ENCODE assay signal across 19 cellular contexts in genomic region chr16:85423631-85424030, GRCh38.
DNase-seq lines count a peak whose midpoint lies in the region; ATAC-seq and TF ChIP-seq lines count a peak whose summit lies in the region.
"Had no signal": no experiment of that assay in that cellular context is flagged by ENCODE, and none has a peak within 500 bp of the region (broad histone marks: within the 10 kb centered on the region; RNA-seq: fewer than 3 reads in every experiment).

No MANE protein-coding gene starts in this region.

- WGBS in ovary, 3 donors: 86 to 92% (median 89%) methylated on average over 11 of the region's 11 CpGs

- no peak overlapping the region for H3K27ac ChIP-seq in ovary
- H3K27ac ChIP-seq: epithelial cell of prostate, GM23248, neutrophil had no signal

- no peaks in the 10 kb centered on the region for H3K36me3 Mint-ChIP-seq in CD14-positive monocyte
- no peaks in the 10 kb centered on the region for H3K36me3 Mint-ChIP-seq in stimulated activated naive B cell treated with anti-CD40 and anti-IgM and Interleukin-4, amounts not matched to agents 10 μg/mL and 1 μg/mL and 100 μg/mL, for 72 hours
- H3K36me3 Mint-ChIP-seq: activated naive CD8-positive, alpha-beta T cell; stimulated activated effector memory CD8-positive, alpha-beta T cell treated with anti-CD3 and anti-CD28 coated beads, Interleukin-12 subunit alpha, Interleukin-12 subunit beta, amount 100 ng/mL, for 72 hours had no signal

- H3K9me3 ChIP-seq in BE2C (no peaks in the 10 kb centered on the region), ovary (no peaks in the 10 kb centered on the region)
- H3K9me3 ChIP-seq: neutrophil had no signal

- ATAC-seq in left cardiac atrium: no peak
- ATAC-seq in stimulated activated naive B cell treated with anti-CD40 and anti-IgM and Interleukin-4, amounts not matched to agents 10 μg/mL and 1 μg/mL and 100 μg/mL, for 72 hours (replicated peaks): no peak
- no peak for ATAC-seq in GM19023 (IDR thresholded peaks at IDR 0.05; ENCODE audit: unreplicated experiment)
- ATAC-seq: SK-N-SH treated with all-trans-retinoic acid at 6 μM for 48 hours; stimulated activated effector memory CD8-positive, alpha-beta T cell treated with anti-CD3 and anti-CD28 coated beads, Interleukin-12 subunit alpha, Interleukin-12 subunit beta, amount 100 ng/mL, for 72 hours had no signal

- no peak for TF ChIP-seq EP300 in ovary (IDR thresholded peaks at IDR 0.05)

- intact Hi-C loops in CD14-positive monocyte (cut with micrococcal nuclease) (loop anchor here in 1 of 2 donors (5.0 kb wide), 1 partner anchor 139 kb away; no protein-coding TSS in a partner anchor), left cardiac atrium (cut with DNase I) (loop anchor here in 1 of 2 donors (10.0 kb wide), 1 partner anchor 181 kb away; no protein-coding TSS in a partner anchor), ovary (cut with DNase I) (loop anchor here (5.0 to 10.0 kb wide), 3 partner anchors 131 to 189 kb away; partner anchors contain the start of gene GSE1 (in 1 of the 4))

- H3K27me3 Mint-ChIP-seq in CD14-positive monocyte (ENCODE audit: low read depth in 3 of 3): peaks cover 8 to 22% (median 12%) of the 10 kb centered on the region in 3 donors
- H3K27me3 Mint-ChIP-seq in stimulated activated naive B cell treated with anti-CD40 and anti-IgM and Interleukin-4, amounts not matched to agents 10 μg/mL and 1 μg/mL and 100 μg/mL, for 72 hours: peaks cover 24 to 52% of the 10 kb centered on the region in 2 donors
- H3K27me3 Mint-ChIP-seq: activated naive CD8-positive, alpha-beta T cell had no signal

- H3K4me1 Mint-ChIP-seq in CD14-positive monocyte: peaks cover 2% of the 10 kb centered on the region
- H3K4me1 Mint-ChIP-seq in stimulated activated naive B cell treated with anti-CD40 and anti-IgM and Interleukin-4, amounts not matched to agents 10 μg/mL and 1 μg/mL and 100 μg/mL, for 72 hours: peaks cover 2 to 9% of the 10 kb centered on the region in 2 donors

- DNase-seq in BE2C (peak; percentile 5), CD14-positive monocyte (ENCODE audit: low spot score) (peak; percentile 34), left cardiac atrium (peak; percentile 8), ovary (peak in 4 of 5 donors; percentile 7 to 29 (median 16)), hypothalamus (lab: John Stamatoyannopoulos, UW) (no peak)
- no peak for DNase-seq in stimulated activated naive B cell treated with anti-CD40 and anti-IgM and Interleukin-4, amounts not matched to agents 10 μg/mL and 1 μg/mL and 100 μg/mL, for 72 hours
- DNase-seq: AML-193, GM23248, Kasumi-1, NCI-H1048, NCI-H510A, T1000 had no signal

- H3K4me1 ChIP-seq in BE2C (peaks cover 25% of the 10 kb centered on the region), ovary (ENCODE audit: insufficient read depth) (no peaks in the 10 kb centered on the region)

- H3K36me3 ChIP-seq in BE2C (no peaks in the 10 kb centered on the region), ovary (no peaks in the 10 kb centered on the region)
- H3K36me3 ChIP-seq: neutrophil had no signal

- no peak overlapping the region for H3K4me3 Mint-ChIP-seq in CD14-positive monocyte
- H3K4me3 Mint-ChIP-seq in stimulated activated naive B cell treated with anti-CD40 and anti-IgM and Interleukin-4, amounts not matched to agents 10 μg/mL and 1 μg/mL and 100 μg/mL, for 72 hours: no peak overlapping the region
- H3K4me3 Mint-ChIP-seq: activated naive CD8-positive, alpha-beta T cell; dendritic cell treated with granulocyte-macrophage colony-stimulating factor and Interleukin-4, amounts not matched to agents 40 ng/mL and 50 ng/mL, for 4 days; stimulated activated effector memory CD8-positive, alpha-beta T cell treated with anti-CD3 and anti-CD28 coated beads, Interleukin-12 subunit alpha, Interleukin-12 subunit beta, amount 100 ng/mL, for 72 hours had no signal

- no peak for TF ChIP-seq CTCF in BE2C (IDR thresholded peaks at IDR 0.05; ENCODE audit: low read depth, low read length)
- no peak for TF ChIP-seq CTCF in CD14-positive monocyte (IDR thresholded peaks at IDR 0.05)
- no peak for TF ChIP-seq CTCF in ovary (IDR thresholded peaks at IDR 0.05)

- no peak for TF ChIP-seq POLR2A in ovary (IDR thresholded peaks at IDR 0.05)

- peak overlapping the region in 1 of 7 donors; percentile 72 for H3K27ac Mint-ChIP-seq in CD14-positive monocyte
- no peak overlapping the region for H3K27ac Mint-ChIP-seq in stimulated activated naive B cell treated with anti-CD40 and anti-IgM and Interleukin-4, amounts not matched to agents 10 μg/mL and 1 μg/mL and 100 μg/mL, for 72 hours
- H3K27ac Mint-ChIP-seq: activated naive CD8-positive, alpha-beta T cell; dendritic cell treated with granulocyte-macrophage colony-stimulating factor and Interleukin-4, amounts not matched to agents 40 ng/mL and 50 ng/mL, for 4 days; stimulated activated effector memory CD8-positive, alpha-beta T cell treated with anti-CD3 and anti-CD28 coated beads, Interleukin-12 subunit alpha, Interleukin-12 subunit beta, amount 100 ng/mL, for 72 hours had no signal

- no peak overlapping the region for H3K4me3 ChIP-seq in BE2C (ENCODE audit: low read depth, low read length)
- no peak overlapping the region for H3K4me3 ChIP-seq in ovary
- H3K4me3 ChIP-seq: GM23248 had no signal

- peaks cover 0 to 2% (median 0%) of the 10 kb centered on the region in 7 donors for H3K9me3 Mint-ChIP-seq in CD14-positive monocyte
- H3K9me3 Mint-ChIP-seq in stimulated activated naive B cell treated with anti-CD40 and anti-IgM and Interleukin-4, amounts not matched to agents 10 μg/mL and 1 μg/mL and 100 μg/mL, for 72 hours: no peaks in the 10 kb centered on the region
- H3K9me3 Mint-ChIP-seq: dendritic cell treated with granulocyte-macrophage colony-stimulating factor and Interleukin-4, amounts not matched to agents 40 ng/mL and 50 ng/mL, for 4 days; stimulated activated effector memory CD8-positive, alpha-beta T cell treated with anti-CD3 and anti-CD28 coated beads, Interleukin-12 subunit alpha, Interleukin-12 subunit beta, amount 100 ng/mL, for 72 hours had no signal

- H3K27me3 ChIP-seq in BE2C (no peaks in the 10 kb centered on the region), ovary (no peaks in the 10 kb centered on the region)

Comparison
In these comparisons a context has a peak if more than half of its experiments do, and no peak if none do; other contexts are left out.
1. DNase-seq: peak in BE2C (single experiment), CD14-positive monocyte (single experiment), left cardiac atrium (single experiment) and ovary (4 of 5); none in stimulated activated naive B cell treated with anti-CD40 and anti-IgM and Interleukin-4, amounts not matched to agents 10 μg/mL and 1 μg/mL and 100 μg/mL, for 72 hours (single experiment) and hypothalamus (0 of 51).